2 cellular contexts compared by ENCODE assay signal in genomic region chr12:122144885-122145284, GRCh38.
TF ChIP-seq lines count a peak whose summit lies in the region.

No MANE protein-coding gene starts in this region.

TF ChIP-seq in HepG2, 621 proteins besides CTCF, POLR2A, EP300 and RAD21:
- TF ChIP-seq KLF6 (CRISPR knock-in tag; IDR thresholded peaks at IDR 0.05), result no peak
- no peak for TF ChIP-seq BRCA1 (CRISPR knock-in tag; IDR thresholded peaks at IDR 0.05)
- no peak for TF ChIP-seq ATF4 (CRISPR knock-in tag; IDR thresholded peaks at IDR 0.05)
- TF ChIP-seq MED8 (CRISPR knock-in tag; IDR thresholded peaks at IDR 0.05; ENCODE audit: insufficient replicate concordance), result no peak
- TF ChIP-seq KAT7 (CRISPR knock-in tag; IDR thresholded peaks at IDR 0.05; ENCODE audit: borderline replicate concordance), result no peak
- TF ChIP-seq XBP1 (CRISPR knock-in tag; IDR thresholded peaks at IDR 0.05), result no peak
- TF ChIP-seq, protein P1, sequence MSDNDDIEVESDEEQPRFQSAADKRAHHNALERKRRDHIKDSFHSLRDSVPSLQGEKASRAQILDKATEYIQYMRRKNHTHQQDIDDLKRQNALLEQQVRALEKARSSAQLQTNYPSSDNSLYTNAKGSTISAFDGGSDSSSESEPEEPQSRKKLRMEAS (IDR thresholded peaks at IDR 0.05), result no peak
- TF ChIP-seq ZNF567 (CRISPR knock-in tag; IDR thresholded peaks at IDR 0.05; ENCODE audit: borderline replicate concordance), result no peak
- no peak for TF ChIP-seq ATAD3A (CRISPR knock-in tag; IDR thresholded peaks at IDR 0.05)
- TF ChIP-seq HMGXB4 (CRISPR knock-in tag; IDR thresholded peaks at IDR 0.05; ENCODE audit: borderline replicate concordance in 1 of 2, low read depth in 1 of 2), result no peak
- TF ChIP-seq USF2 (IDR thresholded peaks at IDR 0.05; ENCODE audit: low read depth, low read length), result no peak
- no peak for TF ChIP-seq USF2 (CRISPR knock-in tag; IDR thresholded peaks at IDR 0.05; ENCODE audit: borderline replicate concordance)
- TF ChIP-seq ZNF274 (CRISPR knock-in tag; IDR thresholded peaks at IDR 0.05), result no peak
- no peak for TF ChIP-seq PREB (CRISPR knock-in tag; IDR thresholded peaks at IDR 0.05)
- TF ChIP-seq PTBP1 (IDR thresholded peaks at IDR 0.05; ENCODE audit: low read depth, low read length, poor library complexity, severe bottlenecking), result no peak
- TF ChIP-seq ZNF850 (CRISPR knock-in tag; conservative IDR thresholded peaks at IDR 0.05), result no peak

TF ChIP-seq in HCT116, 20 proteins besides CTCF, POLR2A, EP300 and RAD21:
- TF ChIP-seq EZH2phosphoT487 (IDR thresholded peaks at IDR 0.05; ENCODE audit: borderline replicate concordance), result no peak
- TF ChIP-seq, protein P2, sequence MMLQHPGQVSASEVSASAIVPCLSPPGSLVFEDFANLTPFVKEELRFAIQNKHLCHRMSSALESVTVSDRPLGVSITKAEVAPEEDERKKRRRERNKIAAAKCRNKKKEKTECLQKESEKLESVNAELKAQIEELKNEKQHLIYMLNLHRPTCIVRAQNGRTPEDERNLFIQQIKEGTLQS (IDR thresholded peaks at IDR 0.05), result no peak
- no peak for TF ChIP-seq EGR1 (IDR thresholded peaks at IDR 0.05; ENCODE audit: low read depth)
- no peak for TF ChIP-seq ZBTB33 (IDR thresholded peaks at IDR 0.05; ENCODE audit: extremely low read depth, insufficient replicate concordance, low read length)
- no peak for TF ChIP-seq ZNF274 (IDR thresholded peaks at IDR 0.05; ENCODE audit: low read depth, low read length)
- TF ChIP-seq EZH2 (IDR thresholded peaks at IDR 0.05), result no peak
- TF ChIP-seq JUND (IDR thresholded peaks at IDR 0.05), result no peak
